Comparison of ENCODE assay signal across 1 cellular context in genomic region chr5:160262665-160263064, GRCh38.
A peak's percentile ranks its signal among the peaks of the same experiment; 100 is the strongest.
TF ChIP-seq lines count a peak whose summit lies in the region.

No MANE protein-coding gene starts in this region.

TF ChIP-seq in K562, 482 proteins besides CTCF, POLR2A, EP300 and RAD21 (continued from another document and continues in another):
- TF ChIP-seq SMARCE1 (IDR thresholded peaks at IDR 0.05) = 0 out of 2 replicates have a peak, but pooled peaks have one; percentile 23
- no peak for TF ChIP-seq POLR3G (IDR thresholded peaks at IDR 0.05; ENCODE audit: extremely low read depth, insufficient read length, insufficient replicate concordance)
- no peak for TF ChIP-seq KLF1 (tag; IDR thresholded peaks at IDR 0.05)
- TF ChIP-seq EP400 (IDR thresholded peaks at IDR 0.05) = no peak
- TF ChIP-seq, protein P1, sequence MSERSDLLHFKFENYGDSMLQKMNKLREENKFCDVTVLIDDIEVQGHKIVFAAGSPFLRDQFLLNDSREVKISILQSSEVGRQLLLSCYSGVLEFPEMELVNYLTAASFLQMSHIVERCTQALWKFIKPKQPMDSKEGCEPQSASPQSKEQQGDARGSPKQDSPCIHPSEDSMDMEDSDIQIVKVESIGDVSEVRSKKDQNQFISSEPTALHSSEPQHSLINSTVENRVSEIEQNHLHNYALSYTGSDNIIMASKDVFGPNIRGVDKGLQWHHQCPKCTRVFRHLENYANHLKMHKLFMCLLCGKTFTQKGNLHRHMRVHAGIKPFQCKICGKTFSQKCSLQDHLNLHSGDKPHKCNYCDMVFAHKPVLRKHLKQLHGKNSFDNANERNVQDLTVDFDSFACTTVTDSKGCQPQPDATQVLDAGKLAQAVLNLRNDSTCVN (CRISPR knock-in tag; IDR thresholded peaks at IDR 0.05) = no peak
- no peak for TF ChIP-seq HES1 (IDR thresholded peaks at IDR 0.05; ENCODE audit: low read depth)
- TF ChIP-seq ETV1 (tag; conservative IDR thresholded peaks at IDR 0.05; ENCODE audit: low read depth) = 0 out of 2 replicates have a peak, but pooled peaks have one; percentile 37
- no peak; the same call in 1 of the 2 replicates for TF ChIP-seq ETV5 (CRISPR knock-in tag; IDR thresholded peaks at IDR 0.05; ENCODE audit: low read depth)
- TF ChIP-seq ZFP36 (IDR thresholded peaks at IDR 0.05; ENCODE audit: low read depth, low read length, partially characterized antibody) = no peak
- no peak for TF ChIP-seq RFX7 (CRISPR knock-in tag; IDR thresholded peaks at IDR 0.05)
- no peak for TF ChIP-seq HDAC8 (tag; IDR thresholded peaks at IDR 0.05)
- no peak for TF ChIP-seq FOXJ3 (CRISPR knock-in tag; IDR thresholded peaks at IDR 0.05)
- TF ChIP-seq ZNF778 (CRISPR knock-in tag; IDR thresholded peaks at IDR 0.05) = no peak
- no peak for TF ChIP-seq ZBTB49 (CRISPR knock-in tag; IDR thresholded peaks at IDR 0.05; ENCODE audit: borderline replicate concordance)
- no peak for TF ChIP-seq ZBTB40 (IDR thresholded peaks at IDR 0.05)
- no peak for TF ChIP-seq ZBTB40 (CRISPR knock-in tag; IDR thresholded peaks at IDR 0.05)
- TF ChIP-seq ILK (tag; IDR thresholded peaks at IDR 0.05; ENCODE audit: borderline replicate concordance, low read depth) = no peak
- peak; percentile 72 for TF ChIP-seq MTA2 (IDR thresholded peaks at IDR 0.05; ENCODE audit: low read depth)
- TF ChIP-seq ZNF507 (tag; conservative IDR thresholded peaks at IDR 0.05) = no peak
- no peak for TF ChIP-seq NFIX (CRISPR knock-in tag; IDR thresholded peaks at IDR 0.05; ENCODE audit: low read depth)
- no peak for TF ChIP-seq HNRNPL (IDR thresholded peaks at IDR 0.05; ENCODE audit: low read depth, low read length)
- TF ChIP-seq, protein P2, sequence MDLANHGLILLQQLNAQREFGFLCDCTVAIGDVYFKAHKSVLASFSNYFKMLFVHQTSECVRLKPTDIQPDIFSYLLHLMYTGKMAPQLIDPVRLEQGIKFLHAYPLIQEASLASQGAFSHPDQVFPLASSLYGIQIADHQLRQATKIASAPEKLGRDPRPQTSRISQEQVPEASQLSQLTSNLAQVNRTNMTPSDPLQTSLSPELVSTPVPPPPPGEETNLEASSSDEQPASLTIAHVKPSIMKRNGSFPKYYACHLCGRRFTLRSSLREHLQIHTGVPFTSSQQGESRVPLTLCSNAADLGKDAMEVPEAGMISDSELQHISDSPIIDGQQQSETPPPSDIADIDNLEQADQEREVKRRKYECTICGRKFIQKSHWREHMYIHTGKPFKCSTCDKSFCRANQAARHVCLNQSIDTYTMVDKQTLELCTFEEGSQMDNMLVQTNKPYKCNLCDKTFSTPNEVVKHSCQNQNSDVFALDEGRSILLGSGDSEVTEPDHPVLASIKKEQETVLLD (IDR thresholded peaks at IDR 0.05) = no peak
- TF ChIP-seq, protein P3, sequence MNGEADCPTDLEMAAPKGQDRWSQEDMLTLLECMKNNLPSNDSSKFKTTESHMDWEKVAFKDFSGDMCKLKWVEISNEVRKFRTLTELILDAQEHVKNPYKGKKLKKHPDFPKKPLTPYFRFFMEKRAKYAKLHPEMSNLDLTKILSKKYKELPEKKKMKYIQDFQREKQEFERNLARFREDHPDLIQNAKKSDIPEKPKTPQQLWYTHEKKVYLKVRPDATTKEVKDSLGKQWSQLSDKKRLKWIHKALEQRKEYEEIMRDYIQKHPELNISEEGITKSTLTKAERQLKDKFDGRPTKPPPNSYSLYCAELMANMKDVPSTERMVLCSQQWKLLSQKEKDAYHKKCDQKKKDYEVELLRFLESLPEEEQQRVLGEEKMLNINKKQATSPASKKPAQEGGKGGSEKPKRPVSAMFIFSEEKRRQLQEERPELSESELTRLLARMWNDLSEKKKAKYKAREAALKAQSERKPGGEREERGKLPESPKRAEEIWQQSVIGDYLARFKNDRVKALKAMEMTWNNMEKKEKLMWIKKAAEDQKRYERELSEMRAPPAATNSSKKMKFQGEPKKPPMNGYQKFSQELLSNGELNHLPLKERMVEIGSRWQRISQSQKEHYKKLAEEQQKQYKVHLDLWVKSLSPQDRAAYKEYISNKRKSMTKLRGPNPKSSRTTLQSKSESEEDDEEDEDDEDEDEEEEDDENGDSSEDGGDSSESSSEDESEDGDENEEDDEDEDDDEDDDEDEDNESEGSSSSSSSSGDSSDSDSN (IDR thresholded peaks at IDR 0.05; ENCODE audit: borderline replicate concordance in 1 of 2, low read depth in 2 of 2, low read length in 2 of 2) = peak in 1 of 2 experiments; percentile 65; a peak in 2 of 4 replicates
- TF ChIP-seq ZNF589 (CRISPR knock-in tag; IDR thresholded peaks at IDR 0.05; ENCODE audit: low read depth) = peak; percentile 72; the same call in 1 of the 2 replicates
- TF ChIP-seq CBFA2T3 (IDR thresholded peaks at IDR 0.05) = peak; percentile 92
- peak; percentile 83 for TF ChIP-seq SMAD4 (CRISPR knock-in tag; conservative IDR thresholded peaks at IDR 0.05)
- TF ChIP-seq SETDB1 (IDR thresholded peaks at IDR 0.05; ENCODE audit: low read length) = no peak
- peak; percentile 85 for TF ChIP-seq L3MBTL2 (IDR thresholded peaks at IDR 0.05)
- no peak for TF ChIP-seq TFAM (CRISPR knock-in tag; conservative IDR thresholded peaks at IDR 0.05)
- no peak for TF ChIP-seq HDAC3 (IDR thresholded peaks at IDR 0.05; ENCODE audit: borderline replicate concordance, partially characterized antibody)
- TF ChIP-seq KAT2B (IDR thresholded peaks at IDR 0.05; ENCODE audit: low read depth, low read length) = no peak
- TF ChIP-seq ZNF24 (IDR thresholded peaks at IDR 0.05) = no peak
- no peak for TF ChIP-seq RNF2 (IDR thresholded peaks at IDR 0.05)
- TF ChIP-seq ELF1 (tag; IDR thresholded peaks at IDR 0.05) = 0 out of 2 replicates have a peak, but pooled peaks have one; percentile 3
- no peak for TF ChIP-seq JUNB (CRISPR knock-in tag; conservative IDR thresholded peaks at IDR 0.05)
- TF ChIP-seq JUND (IDR thresholded peaks at IDR 0.05; ENCODE audit: borderline replicate concordance, low read depth, low read length) = peak; percentile 30; the same call in 1 of the 2 replicates
- TF ChIP-seq JUND (tag; IDR thresholded peaks at IDR 0.05; ENCODE audit: borderline replicate concordance, low read depth, low read length) = no peak; the same call in 2 of the 3 replicates
- TF ChIP-seq TEAD1 (CRISPR knock-in tag; IDR thresholded peaks at IDR 0.05) = no peak
- TF ChIP-seq OTX1 (CRISPR knock-in tag; IDR thresholded peaks at IDR 0.05) = no peak
- no peak for TF ChIP-seq RBM39 (optimal IDR thresholded peaks at IDR 0.05; ENCODE audit: low read depth, low read length)
- no peak for TF ChIP-seq ELF4 (CRISPR knock-in tag; IDR thresholded peaks at IDR 0.05)
- TF ChIP-seq ZNF41 (CRISPR knock-in tag; conservative IDR thresholded peaks at IDR 0.05) = no peak
- no peak for TF ChIP-seq ZNF316 (IDR thresholded peaks at IDR 0.05)
- TF ChIP-seq, protein P4, sequence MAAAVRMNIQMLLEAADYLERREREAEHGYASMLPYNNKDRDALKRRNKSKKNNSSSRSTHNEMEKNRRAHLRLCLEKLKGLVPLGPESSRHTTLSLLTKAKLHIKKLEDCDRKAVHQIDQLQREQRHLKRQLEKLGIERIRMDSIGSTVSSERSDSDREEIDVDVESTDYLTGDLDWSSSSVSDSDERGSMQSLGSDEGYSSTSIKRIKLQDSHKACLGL (CRISPR knock-in tag; IDR thresholded peaks at IDR 0.05; ENCODE audit: borderline replicate concordance, poor library complexity, severe bottlenecking) = no peak
- TF ChIP-seq, protein P5, sequence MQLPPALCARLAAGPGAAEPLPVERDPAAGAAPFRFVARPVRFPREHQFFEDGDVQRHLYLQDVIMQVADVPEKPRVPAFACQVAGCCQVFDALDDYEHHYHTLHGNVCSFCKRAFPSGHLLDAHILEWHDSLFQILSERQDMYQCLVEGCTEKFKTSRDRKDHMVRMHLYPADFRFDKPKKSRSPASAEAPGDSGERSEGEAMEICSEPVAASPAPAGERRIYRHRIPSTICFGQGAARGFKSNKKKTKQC (CRISPR knock-in tag; IDR thresholded peaks at IDR 0.05) = no peak
- TF ChIP-seq ZNF274 (IDR thresholded peaks at IDR 0.05; ENCODE audit: borderline replicate concordance, low read depth, low read length) = no peak
- TF ChIP-seq ZNF121 (CRISPR knock-in tag; conservative IDR thresholded peaks at IDR 0.05) = no peak
- no peak for TF ChIP-seq BDP1 (IDR thresholded peaks at IDR 0.05; ENCODE audit: insufficient read depth, insufficient read length)
- no peak for TF ChIP-seq HDGF (IDR thresholded peaks at IDR 0.05)
- TF ChIP-seq, protein P6, sequence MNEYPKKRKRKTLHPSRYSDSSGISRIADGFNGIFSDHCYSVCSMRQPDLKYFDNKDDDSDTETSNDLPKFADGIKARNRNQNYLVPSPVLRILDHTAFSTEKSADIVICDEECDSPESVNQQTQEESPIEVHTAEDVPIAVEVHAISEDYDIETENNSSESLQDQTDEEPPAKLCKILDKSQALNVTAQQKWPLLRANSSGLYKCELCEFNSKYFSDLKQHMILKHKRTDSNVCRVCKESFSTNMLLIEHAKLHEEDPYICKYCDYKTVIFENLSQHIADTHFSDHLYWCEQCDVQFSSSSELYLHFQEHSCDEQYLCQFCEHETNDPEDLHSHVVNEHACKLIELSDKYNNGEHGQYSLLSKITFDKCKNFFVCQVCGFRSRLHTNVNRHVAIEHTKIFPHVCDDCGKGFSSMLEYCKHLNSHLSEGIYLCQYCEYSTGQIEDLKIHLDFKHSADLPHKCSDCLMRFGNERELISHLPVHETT (CRISPR knock-in tag; conservative IDR thresholded peaks at IDR 0.05 in 1 of 2, IDR thresholded peaks at IDR 0.05 in 1 of 2) = 0 out of 4 replicates have a peak, but pooled peaks of 1 of the 2 experiments have one; percentile 29
- no peak for TF ChIP-seq ZNF217 (CRISPR knock-in tag; IDR thresholded peaks at IDR 0.05)
